ENCODE assay signal across 20 cellular contexts in the genomic region with DNA sequence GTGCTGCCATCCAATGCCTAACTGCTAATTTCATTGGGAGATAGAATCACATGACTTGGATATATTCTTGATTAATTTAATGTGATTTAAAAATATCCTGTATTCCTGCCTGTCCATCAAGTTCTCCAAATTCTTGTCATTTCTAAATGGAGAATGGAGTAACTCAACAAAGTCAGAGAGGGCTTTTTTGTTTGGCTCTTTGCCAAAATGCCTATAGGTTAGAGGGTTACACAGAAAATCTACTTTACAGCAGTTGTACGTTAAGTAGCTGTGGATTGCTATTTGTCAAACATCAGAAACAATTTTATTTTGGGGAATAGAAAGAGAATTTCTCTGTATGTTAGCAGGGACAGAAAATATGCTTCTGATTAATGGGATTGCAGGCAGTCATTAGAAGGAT. TPM values are rescaled to one million over a fixed set of nuclear protein-coding genes. Genes with fewer than 3 reads are reported as not detected.
A peak's percentile ranks its signal among the peaks of the same experiment; 100 is the strongest.
DNase-seq lines count a peak whose midpoint lies in the region; ATAC-seq and TF ChIP-seq lines count a peak whose summit lies in the region.
"Had no signal": no experiment of that assay in that cellular context is flagged by ENCODE, and none has a peak within 500 bp of the region (broad histone marks: within the 10 kb centered on the region; RNA-seq: fewer than 3 reads in every experiment).

No MANE protein-coding gene starts in this region.

- ATAC-seq in GM19455 (IDR thresholded peaks at IDR 0.05; ENCODE audit: unreplicated experiment) (no peak), SK-N-SH treated with all-trans-retinoic acid at 6 μM for 48 hours (no peak)
- ATAC-seq: Right ventricle myocardium inferior had no signal

- peaks cover 12% of the 10 kb centered on the region for H3K79me2 ChIP-seq in trophoblast cell (ENCODE audit: control insufficient read depth, insufficient read depth, low read length, poor library complexity)

- no peak overlapping the region for H2BK12ac ChIP-seq in trophoblast cell (ENCODE audit: low read length)

- H4K91ac ChIP-seq in trophoblast cell (ENCODE audit: low read depth, low read length) = no peak overlapping the region

- peaks cover 4% of the 10 kb centered on the region; the same call in 1 of the 2 replicates for H3K4me1 ChIP-seq in HEK293 (ENCODE audit: control insufficient read depth, insufficient read depth, low read length)
- H3K4me1 ChIP-seq in trophoblast cell (ENCODE audit: control insufficient read depth in 1 of 2, insufficient read depth in 2 of 2, low read length in 2 of 2) = peaks cover 3 to 4% of the 10 kb centered on the region in 2 experiments
- H3K4me1 ChIP-seq: SJSA1 had no signal

- H4K12ac ChIP-seq in trophoblast cell (ENCODE audit: low read depth, low read length) = no peak overlapping the region

- peaks cover 90% of the 10 kb centered on the region for H3K4me1 Mint-ChIP-seq in activated naive CD8-positive, alpha-beta T cell (ENCODE audit: low read depth)
- peaks cover 74% of the 10 kb centered on the region for H3K4me1 Mint-ChIP-seq in activated naive CD8-positive, alpha-beta T cell treated with anti-CD3 and anti-CD28 coated beads for 36 hours
- peaks cover 62% of the 10 kb centered on the region for H3K4me1 Mint-ChIP-seq in activated CD4-positive, alpha-beta T cell treated with anti-CD3 and anti-CD28 coated beads, Interleukin-2, amount 10 ng/mL, durations not matched to agents 24 days and 14 days

- H3K4me3 ChIP-seq in HEK293 (ENCODE audit: low read depth, low read length) = no peak overlapping the region
- H3K4me3 ChIP-seq in coronary artery = peak overlapping the region; percentile 19
- H3K4me3 ChIP-seq in trophoblast cell (ENCODE audit: low read depth, low read length) = no peak overlapping the region
- H3K4me3 ChIP-seq: PC-9, SJSA1 had no signal

- H3K36me3 ChIP-seq in HEK293 (ENCODE audit: control insufficient read depth in 2 of 2, insufficient read depth in 1 of 2, low read length in 2 of 2) = peaks cover 0 to 6% of the 10 kb centered on the region in 2 experiments; a peak in 1 of 3 replicates
- H3K36me3 ChIP-seq in trophoblast cell (ENCODE audit: control insufficient read depth in 1 of 2, insufficient read depth in 2 of 2, low read length in 2 of 2) = peaks cover 11 to 18% of the 10 kb centered on the region in 2 experiments

- H3K4ac ChIP-seq in trophoblast cell (ENCODE audit: low read depth, low read length) = peak overlapping the region; percentile 77

- no peaks in the 10 kb centered on the region for H3K9me3 ChIP-seq in HEK293 (ENCODE audit: control insufficient read depth, insufficient read depth, low read depth, low read length)
- peaks cover 3% of the 10 kb centered on the region for H3K9me3 ChIP-seq in trophoblast cell (ENCODE audit: insufficient read depth, low read depth, low read length)
- H3K9me3 ChIP-seq: SJSA1 had no signal

- H4K8ac ChIP-seq in trophoblast cell (ENCODE audit: low read depth, low read length) = no peak overlapping the region

- H3K4me2 ChIP-seq in trophoblast cell (ENCODE audit: low read length) = no peak overlapping the region
- H3K4me2 ChIP-seq: PC-9 had no signal

- no peak overlapping the region for H2AK5ac ChIP-seq in trophoblast cell (ENCODE audit: low read length)

- POLR2A ChIA-PET in HEK293 (lab: Yijun Ruan, JAX) = no interaction called here

- DNase-seq in activated naive CD8-positive, alpha-beta T cell treated with anti-CD3 and anti-CD28 coated beads for 36 hours = no peak
- DNase-seq in coronary artery (ENCODE audit: low spot score) (no peak), trophoblast cell (peak in 1 of 2 donors; percentile 45)
- no peak for DNase-seq in activated CD4-positive, alpha-beta T cell treated with anti-CD3 and anti-CD28 coated beads, Interleukin-2, amount 10 ng/mL, durations not matched to agents 24 days and 14 days
- DNase-seq: COR-L47, DND-41, KBM-7, NCI-H1048, NCI-H1417 treated with DMSO at 0.1 percent for 48 hours, NCI-H1694 treated with DMSO at 0.1 percent for 48 hours, NCI-H2081, NCI-H2227 treated with DMSO at 0.1 percent for 48 hours, NCI-H526 treated with DMSO at 0.1 percent for 48 hours, PC-9 had no signal

- H3K9me3 Mint-ChIP-seq in activated naive CD8-positive, alpha-beta T cell (ENCODE audit: low read depth) = no peaks in the 10 kb centered on the region
- peaks cover 3% of the 10 kb centered on the region for H3K9me3 Mint-ChIP-seq in activated naive CD8-positive, alpha-beta T cell treated with anti-CD3 and anti-CD28 coated beads for 36 hours
- no peaks in the 10 kb centered on the region for H3K9me3 Mint-ChIP-seq in activated CD4-positive, alpha-beta T cell treated with anti-CD3 and anti-CD28 coated beads, Interleukin-2, amount 10 ng/mL, durations not matched to agents 24 days and 14 days

- no peaks in the 10 kb centered on the region for H3K27me3 Mint-ChIP-seq in activated naive CD8-positive, alpha-beta T cell
- no peaks in the 10 kb centered on the region for H3K27me3 Mint-ChIP-seq in activated naive CD8-positive, alpha-beta T cell treated with anti-CD3 and anti-CD28 coated beads for 36 hours
- no peaks in the 10 kb centered on the region for H3K27me3 Mint-ChIP-seq in activated CD4-positive, alpha-beta T cell treated with anti-CD3 and anti-CD28 coated beads, Interleukin-2, amount 10 ng/mL, durations not matched to agents 24 days and 14 days

- H3K18ac ChIP-seq in trophoblast cell (ENCODE audit: low read length) = no peak overlapping the region

- no peak for TF ChIP-seq CTCF in HEK293 (tag by site-specific recombination; IDR thresholded peaks at IDR 0.05)
- no peak for TF ChIP-seq CTCF in coronary artery (IDR thresholded peaks at IDR 0.05)

- no peak overlapping the region for H3K4me3 Mint-ChIP-seq in activated naive CD8-positive, alpha-beta T cell
- no peak overlapping the region for H3K4me3 Mint-ChIP-seq in activated naive CD8-positive, alpha-beta T cell treated with anti-CD3 and anti-CD28 coated beads for 36 hours
- no peak overlapping the region for H3K4me3 Mint-ChIP-seq in activated CD4-positive, alpha-beta T cell treated with anti-CD3 and anti-CD28 coated beads, Interleukin-2, amount 10 ng/mL, durations not matched to agents 24 days and 14 days

- peaks cover 7% of the 10 kb centered on the region for H3K36me3 Mint-ChIP-seq in activated naive CD8-positive, alpha-beta T cell
- H3K36me3 Mint-ChIP-seq in activated naive CD8-positive, alpha-beta T cell treated with anti-CD3 and anti-CD28 coated beads for 36 hours = peaks cover 41% of the 10 kb centered on the region
- H3K36me3 Mint-ChIP-seq in activated CD4-positive, alpha-beta T cell treated with anti-CD3 and anti-CD28 coated beads, Interleukin-2, amount 10 ng/mL, durations not matched to agents 24 days and 14 days (ENCODE audit: low read depth) = peaks cover 42% of the 10 kb centered on the region

- no peak overlapping the region for H2BK5ac ChIP-seq in trophoblast cell (ENCODE audit: low read depth, low read length, poor library complexity)

- H2BK120ac ChIP-seq in trophoblast cell (ENCODE audit: insufficient read depth, low read length, poor library complexity) = no peak overlapping the region

- H3K9ac ChIP-seq in trophoblast cell (ENCODE audit: low read length) = no peak overlapping the region

- H3K27ac ChIP-seq in HEK293 (ENCODE audit: extremely low read depth, low read depth, low read length) (no peak overlapping the region), coronary artery (no peak overlapping the region), trophoblast cell (ENCODE audit: low read depth, low read length) (no peak overlapping the region)
- H3K27ac ChIP-seq: PC-9, SJSA1 had no signal

- CTCF ChIA-PET in HEK293 (lab: Yijun Ruan, JAX) = no interaction called here

- WGBS in trophoblast cell (ENCODE audit: extremely low coverage, insufficient coverage, insufficient read length) = no CpG with 5 or more reads among the region's 1 CpG

- intact Hi-C loops in activated CD4-positive, alpha-beta T cell treated with anti-CD3 and anti-CD28 coated beads, Interleukin-2, amount 10 ng/mL, durations not matched to agents 24 days and 14 days (cut with micrococcal nuclease) = no loop called here

- no peak overlapping the region for H3K14ac ChIP-seq in trophoblast cell (ENCODE audit: low read length)

- peak overlapping the region; percentile 8 for H3K27ac Mint-ChIP-seq in activated naive CD8-positive, alpha-beta T cell
- no peak overlapping the region for H3K27ac Mint-ChIP-seq in activated naive CD8-positive, alpha-beta T cell treated with anti-CD3 and anti-CD28 coated beads for 36 hours
- H3K27ac Mint-ChIP-seq in activated CD4-positive, alpha-beta T cell treated with anti-CD3 and anti-CD28 coated beads, Interleukin-2, amount 10 ng/mL, durations not matched to agents 24 days and 14 days = no peak overlapping the region

- peaks cover 6% of the 10 kb centered on the region for H3K79me1 ChIP-seq in trophoblast cell (ENCODE audit: low read length)

- H3K23ac ChIP-seq in trophoblast cell (ENCODE audit: low read length) = no peak overlapping the region

- no peaks in the 10 kb centered on the region for H3K27me3 ChIP-seq in trophoblast cell (ENCODE audit: insufficient read depth, low read length)
- H3K27me3 ChIP-seq: SJSA1 had no signal

- no peak overlapping the region for H2AFZ ChIP-seq in trophoblast cell (ENCODE audit: insufficient read depth, low read length, poor library complexity)
- H2AFZ ChIP-seq: PC-9 had no signal

TF ChIP-seq in HEK293, 187 proteins besides CTCF, POLR2A, EP300 and RAD21 (continues in another document):
- TF ChIP-seq ZNF221 (tag by site-specific recombination; IDR thresholded peaks at IDR 0.05; ENCODE audit: borderline replicate concordance) (no peak), ZNF175 (tag by site-specific recombination; IDR thresholded peaks at IDR 0.05) (no peak), ZNF777 (tag by site-specific recombination; IDR thresholded peaks at IDR 0.05; ENCODE audit: borderline replicate concordance) (no peak), ZNF48 (tag by site-specific recombination; IDR thresholded peaks at IDR 0.05) (no peak), ZBTB7A (tag by site-specific recombination; IDR thresholded peaks at IDR 0.05; ENCODE audit: low read depth) (no peak), ZNF239 (tag by site-specific recombination; IDR thresholded peaks at IDR 0.05) (no peak), ZNF121 (tag by site-specific recombination; IDR thresholded peaks at IDR 0.05) (no peak)

RNA-seq across cellular contexts. Expression of a gene that starts 5.9 kb away (rescaled TPM):
- total RNA-seq in activated naive CD8-positive, alpha-beta T cell treated with anti-CD3 and anti-CD28 coated beads for 36 hours = 10 to 100 TPM; 39.7 to 41.6 TPM
- 94.8 and 100 TPM in 2 replicates for polyA plus RNA-seq in trophoblast cell (2013)
- 35.2 and 38.6 TPM in 2 replicates for total RNA-seq in activated CD4-positive, alpha-beta T cell treated with anti-CD3 and anti-CD28 coated beads, Interleukin-2, amount 10 ng/mL, durations not matched to agents 24 days and 14 days
